In the genomic region with DNA sequence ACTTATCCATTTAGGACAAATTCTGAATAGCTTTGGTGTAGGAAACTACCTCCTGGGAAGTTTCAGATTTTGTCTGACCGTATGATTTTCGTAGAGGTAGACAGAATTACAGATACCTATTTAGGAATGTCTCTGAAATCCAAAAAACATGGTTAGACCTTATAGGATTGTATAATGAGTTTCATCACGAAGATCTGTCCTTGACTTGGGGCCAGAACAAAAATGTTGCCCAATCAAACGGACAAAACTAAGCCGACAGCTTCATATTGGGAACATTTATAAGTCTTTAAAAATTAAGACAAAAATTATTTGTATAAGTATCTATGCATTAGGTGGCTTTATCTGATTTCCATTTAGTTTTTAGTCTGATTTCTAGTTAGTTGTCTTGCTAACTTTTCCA, we compare ENCODE assay signal across 38 cellular contexts. TPM values are rescaled to one million over a fixed set of nuclear protein-coding genes. Genes with fewer than 3 reads are reported as not detected.
"Had no signal": no experiment of that assay in that cellular context is flagged by ENCODE, and none has a peak within 500 bp of the region (broad histone marks: within the 10 kb centered on the region; RNA-seq: fewer than 3 reads in every experiment).

No MANE protein-coding gene starts in this region.

- H3K9me3 Mint-ChIP-seq: activated B cell treated with CpG ODN at 0.5 μM for 24 hours; activated CD4-positive, alpha-beta memory T cell treated with anti-CD3 and anti-CD28 coated beads for 36 hours; activated CD4-positive, alpha-beta T cell treated with anti-CD3 and anti-CD28 coated beads, Interleukin-2, amount 10 ng/mL, durations not matched to agents 24 days and 14 days; activated CD8-positive, alpha-beta T cell treated with anti-CD3 and anti-CD28 coated beads for 36 hours; activated naive CD4-positive, alpha-beta T cell treated with anti-CD3 and anti-CD28 coated beads for 36 hours; activated T-cell treated with anti-CD3 and anti-CD28 coated beads, Interleukin-2, amount 50 U/mL, for 4 hours; activated T-helper 1 cell treated with anti-CD3 and anti-CD28 coated beads, Interleukin-12 subunit alpha, Interleukin-12 subunit beta, Interleukin-2, Interleukin-4 antibody, amounts not matched to agents 30 ng/mL and 10 ng/mL and 1 ng/mL, durations not matched to agents 14 hours and 24 hours and 36 hours; activated T-helper 17 cell treated with anti-CD3 and anti-CD28 coated beads, Interleukin-2, amount 50 U/mL, for 72 hours; central memory CD8-positive, alpha-beta T cell; T-helper 1 cell treated with Interleukin-12 subunit alpha and Interleukin-12 subunit beta and Interleukin-4 antibody, amounts not matched to agents 30 μg/mL and 1 μg/mL, for 36 hours; T-helper 2 cell treated with Interferon-gamma antibody and Interleukin-4, amounts not matched to agents 5 μg/mL and 100 μg/mL, for 36 hours had no signal

- H3K4me1 ChIP-seq: ascending aorta had no signal

- H3K27me3 Mint-ChIP-seq: activated B cell treated with CpG ODN at 0.5 μM for 24 hours, brain had no signal

- FAIRE-seq: bronchial epithelial cell, TTC549 had no signal

- H3K4me3 ChIP-seq: ascending aorta, cardiac muscle cell had no signal

- H3K27ac Mint-ChIP-seq: activated B cell treated with CpG ODN at 0.5 μM for 24 hours; activated CD4-positive, alpha-beta memory T cell treated with anti-CD3 and anti-CD28 coated beads for 36 hours; activated CD4-positive, alpha-beta T cell treated with anti-CD3 and anti-CD28 coated beads, Interleukin-2, amount 10 ng/mL, durations not matched to agents 24 days and 14 days; activated CD8-positive, alpha-beta T cell treated with anti-CD3 and anti-CD28 coated beads for 36 hours; activated naive CD4-positive, alpha-beta T cell treated with anti-CD3 and anti-CD28 coated beads for 36 hours; activated naive CD4-positive, alpha-beta T cell treated with anti-CD3 and anti-CD28 coated beads, Interleukin-2, amount 50 U/mL, for 72 hours; activated naive CD8-positive, alpha-beta T cell treated with anti-CD3 and anti-CD28 coated beads for 36 hours; activated T-cell treated with anti-CD3 and anti-CD28 coated beads, Interleukin-2, amount 50 U/mL, for 72 hours; activated T-helper 1 cell treated with anti-CD3 and anti-CD28 coated beads, Interleukin-12 subunit alpha, Interleukin-12 subunit beta, Interleukin-2, Interleukin-4 antibody, amounts not matched to agents 30 ng/mL and 10 ng/mL and 1 ng/mL, durations not matched to agents 14 hours and 24 hours and 36 hours; activated T-helper 17 cell treated with anti-CD3 and anti-CD28 coated beads, Interleukin-2, amount 50 U/mL, for 72 hours; brain; T-helper 1 cell treated with Interleukin-12 subunit alpha and Interleukin-12 subunit beta and Interleukin-4 antibody, amounts not matched to agents 30 μg/mL and 1 μg/mL, for 36 hours; T-helper 2 cell treated with Interferon-gamma antibody and Interleukin-4, amounts not matched to agents 5 μg/mL and 100 μg/mL, for 36 hours had no signal

- ATAC-seq: activated CD8-positive, alpha-beta T cell treated with anti-CD3 and anti-CD28 coated beads for 36 hours; activated naive CD4-positive, alpha-beta T cell treated with anti-CD3 and anti-CD28 coated beads, Interleukin-2, amount 50 U/mL, for 72 hours; activated T-cell treated with anti-CD3 and anti-CD28 coated beads, Interleukin-2, amount 50 U/mL, for 4 hours; activated T-cell treated with anti-CD3 and anti-CD28 coated beads, Interleukin-2, amount 50 U/mL, for 72 hours; activated T-helper 17 cell treated with anti-CD3 and anti-CD28 coated beads, Interleukin-2, amount 50 U/mL, for 72 hours had no signal

- H3K27ac ChIP-seq: ascending aorta, cardiac muscle cell, VCaP had no signal

- H3K4me3 Mint-ChIP-seq: activated B cell treated with CpG ODN at 0.5 μM for 24 hours; activated CD4-positive, alpha-beta memory T cell treated with anti-CD3 and anti-CD28 coated beads for 36 hours; activated CD4-positive, alpha-beta T cell treated with anti-CD3 and anti-CD28 coated beads, Interleukin-2, amount 10 ng/mL, durations not matched to agents 24 days and 14 days; activated CD8-positive, alpha-beta T cell treated with anti-CD3 and anti-CD28 coated beads for 36 hours; activated naive CD4-positive, alpha-beta T cell treated with anti-CD3 and anti-CD28 coated beads for 36 hours; activated naive CD8-positive, alpha-beta T cell treated with anti-CD3 and anti-CD28 coated beads for 36 hours; activated T-cell treated with anti-CD3 and anti-CD28 coated beads, Interleukin-2, amount 50 U/mL, for 4 hours; activated T-cell treated with anti-CD3 and anti-CD28 coated beads, Interleukin-2, amount 50 U/mL, for 72 hours; activated T-helper 1 cell treated with anti-CD3 and anti-CD28 coated beads, Interleukin-12 subunit alpha, Interleukin-12 subunit beta, Interleukin-2, Interleukin-4 antibody, amounts not matched to agents 30 ng/mL and 10 ng/mL and 1 ng/mL, durations not matched to agents 14 hours and 24 hours and 36 hours; activated T-helper 17 cell treated with anti-CD3 and anti-CD28 coated beads, Interleukin-2, amount 50 U/mL, for 72 hours; brain; central memory CD8-positive, alpha-beta T cell; T-helper 1 cell treated with Interleukin-12 subunit alpha and Interleukin-12 subunit beta and Interleukin-4 antibody, amounts not matched to agents 30 μg/mL and 1 μg/mL, for 36 hours; T-helper 2 cell treated with Interferon-gamma antibody and Interleukin-4, amounts not matched to agents 5 μg/mL and 100 μg/mL, for 36 hours had no signal

- H3K27me3 ChIP-seq: ascending aorta, cardiac muscle cell had no signal

- DNase-seq: activated B cell treated with CpG ODN at 0.5 μM for 24 hours; activated CD4-positive, alpha-beta memory T cell treated with anti-CD3 and anti-CD28 coated beads for 36 hours; activated CD4-positive, alpha-beta T cell treated with anti-CD3 and anti-CD28 coated beads for 4 hours; activated CD4-positive, alpha-beta T cell treated with anti-CD3 and anti-CD28 coated beads, Interleukin-2, amount 10 ng/mL, durations not matched to agents 24 days and 14 days; activated CD4-positive, alpha-beta T cell treated with anti-CD3 and anti-CD28 coated beads, Interleukin-2, amount 50 U/mL, for 1 hour; activated CD4-positive, alpha-beta T cell treated with anti-CD3 and anti-CD28 coated beads, Interleukin-2, amount 50 U/mL, for 4 hours; activated CD4-positive, CD25-positive, alpha-beta regulatory T cell treated with anti-CD3 and anti-CD28 coated beads, Interleukin-2, amount 50 U/mL, for 72 hours; activated CD8-positive, alpha-beta memory T cell treated with anti-CD3 and anti-CD28 coated beads, Interleukin-2, amount 50 U/mL, for 4 hours; activated CD8-positive, alpha-beta T cell treated with anti-CD3 and anti-CD28 coated beads for 36 hours; activated effector memory CD4-positive, alpha-beta T cell treated with anti-CD3 and anti-CD28 coated beads, Interleukin-2, amount 50 U/mL, for 16 hours; activated gamma-delta T cell treated with Interleukin-2 at 50 U/mL for 16 hours; activated naive CD4-positive, alpha-beta T cell; activated naive CD4-positive, alpha-beta T cell treated with anti-CD3 and anti-CD28 coated beads for 36 hours; activated naive CD4-positive, alpha-beta T cell treated with anti-CD3 and anti-CD28 coated beads, Interleukin-2, amount 50 U/mL, for 16 hours; activated naive CD8-positive, alpha-beta T cell treated with anti-CD3 and anti-CD28 coated beads for 36 hours; activated T-cell treated with anti-CD3 and anti-CD28 coated beads for 4 hours; activated T-cell treated with anti-CD3 and anti-CD28 coated beads, Interleukin-2, amount 50 U/mL, for 1 hour; activated T-cell treated with anti-CD3 and anti-CD28 coated beads, Interleukin-2, amount 50 U/mL, for 4 hours; activated T-cell treated with anti-CD3 and anti-CD28 coated beads, Interleukin-2, amount 50 U/mL, for 72 hours; amygdala; anterior cingulate cortex; caudate nucleus; cerebellar nuclear complex; T-helper 1 cell; T-helper 2 cell; T-helper 9 cell had no signal

- H3K36me3 ChIP-seq: ascending aorta, cardiac muscle cell had no signal

- H3K9me3 ChIP-seq: ascending aorta had no signal

- H3K36me3 Mint-ChIP-seq: activated CD4-positive, alpha-beta memory T cell treated with anti-CD3 and anti-CD28 coated beads for 36 hours; activated naive CD8-positive, alpha-beta T cell treated with anti-CD3 and anti-CD28 coated beads for 36 hours had no signal

- H3K4me1 Mint-ChIP-seq: activated B cell treated with CpG ODN at 0.5 μM for 24 hours; activated CD4-positive, alpha-beta T cell treated with anti-CD3 and anti-CD28 coated beads, Interleukin-2, amount 10 ng/mL, durations not matched to agents 24 days and 14 days; activated naive CD8-positive, alpha-beta T cell treated with anti-CD3 and anti-CD28 coated beads for 36 hours; activated T-helper 17 cell treated with anti-CD3 and anti-CD28 coated beads, Interleukin-2, amount 50 U/mL, for 72 hours; brain; central memory CD8-positive, alpha-beta T cell had no signal

RNA-seq across cellular contexts. Expression of a gene that starts 32.6 kb away (rescaled TPM):
- total RNA-seq: activated T-helper 17 cell treated with anti-CD3 and anti-CD28 coated beads, Interleukin-2, amount 50 U/mL, for 72 hours; bronchial epithelial cell had no signal
